Comparison of ENCODE assay signal across 13 cellular contexts in genomic region chr11:78040691-78041379, GRCh38. TPM values are rescaled to one million over a fixed set of nuclear protein-coding genes. Genes with fewer than 3 reads are reported as not detected.
DNase-seq lines count a peak whose midpoint lies in the region; ATAC-seq, FAIRE-seq and TF ChIP-seq lines count a peak whose summit lies in the region.
"Had no signal": no experiment of that assay in that cellular context is flagged by ENCODE, and none has a peak within 500 bp of the region (broad histone marks: within the 10 kb centered on the region; RNA-seq: fewer than 3 reads in every experiment).

No MANE protein-coding gene starts in this region.

- POLR2A ChIA-PET in SK-N-SH (lab: Yijun Ruan, JAX) (interaction anchor here (1.2 to 1.9 kb wide), 3 partner anchors 10 to 46 kb away, joined by 4 to 9 read pairs (median 4); partner anchors contain the start of gene INTS4), endothelial cell of umbilical vein (lab: Charles Lee) (interaction anchor here (0.6 kb wide), 1 partner anchor 47 kb away, joined by 4 read pairs; the partner anchor contains the start of gene INTS4)

- H3K9me1 ChIP-seq in endothelial cell of umbilical vein (replicated peaks; ENCODE audit: control insufficient read depth, extremely low read depth, insufficient read depth, low read length), result no peaks in the 10 kb centered on the region

- H3F3A ChIP-seq in SK-N-SH (replicated peaks; ENCODE audit: insufficient read depth), result peaks cover 23% of the 10 kb centered on the region
- no peaks in the 10 kb centered on the region for H3F3A ChIP-seq in smooth muscle cell (ENCODE audit: low read depth)

- TF ChIP-seq CTCF in SK-N-SH (IDR thresholded peaks at IDR 0.05) (no peak), endothelial cell of umbilical vein (IDR thresholded peaks at IDR 0.05; ENCODE audit: extremely low read depth in 1 of 2, insufficient read depth in 1 of 2, low read depth in 1 of 2, low read length in 2 of 2) (no peak), smooth muscle cell (IDR thresholded peaks at IDR 0.05; ENCODE audit: borderline replicate concordance, insufficient read depth, poor library complexity, severe bottlenecking) (no peak)

- H3K27me3 ChIP-seq in SK-N-SH (ENCODE audit: insufficient read depth) (no peaks in the 10 kb centered on the region), endothelial cell of umbilical vein (ENCODE audit: control insufficient read depth in 2 of 2, insufficient read depth in 2 of 2, low read length in 2 of 2) (no peaks in the 10 kb centered on the region), smooth muscle cell (ENCODE audit: low read depth) (no peaks in the 10 kb centered on the region), aorta (ENCODE audit: control insufficient read depth in 1 of 2, insufficient read depth in 2 of 2, low read length in 1 of 2) (no peaks in the 10 kb centered on the region)
- H3K27me3 ChIP-seq: esophagus squamous epithelium, right lobe of liver had no signal

- dilution Hi-C loops in endothelial cell of umbilical vein (cut with MboI; ENCODE audit: extremely low pct_ligation_motif_present, low sequenced_read_pairs), result no loop called here

- H3K79me2 ChIP-seq in SK-N-SH (ENCODE audit: insufficient read depth), result peaks cover 9% of the 10 kb centered on the region; the same call in 1 of the 2 replicates
- no peaks in the 10 kb centered on the region for H3K79me2 ChIP-seq in endothelial cell of umbilical vein (ENCODE audit: control insufficient read depth, insufficient read depth, low read length)
- no peaks in the 10 kb centered on the region for H3K79me2 ChIP-seq in smooth muscle cell (ENCODE audit: low read depth)

- H3K4me1 ChIP-seq in SK-N-SH (ENCODE audit: control insufficient read depth in 1 of 2, insufficient read depth in 2 of 2, low read depth in 1 of 2, low read length in 1 of 2) (peaks cover 32 to 34% of the 10 kb centered on the region in 2 experiments; a peak in 3 of 4 replicates), endothelial cell of umbilical vein (ENCODE audit: control insufficient read depth, extremely low read depth, insufficient read depth, low read length) (peaks cover 23% of the 10 kb centered on the region), smooth muscle cell (ENCODE audit: low read depth) (peaks cover 6% of the 10 kb centered on the region), aorta (ENCODE audit: control insufficient read depth in 1 of 2, insufficient read depth in 2 of 2, low read length in 2 of 2) (no peaks in the 10 kb centered on the region)

- DNase-seq in SK-N-SH, result no peak
- peak; percentile 43 for DNase-seq in NCI-H226
- DNase-seq in endothelial cell of umbilical vein (ENCODE audit: low read depth, low spot score), result no peak
- DNase-seq in smooth muscle cell (lab: John Stamatoyannopoulos, UW; ENCODE audit: unreplicated experiment), result no peak
- DNase-seq in aorta, result no peak
- DNase-seq in NCI-H2081 treated with DMSO at 0.1 percent for 48 hours (lab: John Stamatoyannopoulos, UW), result no peak
- DNase-seq: activated CD4-positive, alpha-beta T cell treated with anti-CD3 and anti-CD28 coated beads for 1 hour; esophagus squamous epithelium; NCI-H1417 treated with DMSO at 0.1 percent for 48 hours had no signal

- BruUV-seq in endothelial cell of umbilical vein (replicated peaks; lab: Mats Ljungman, UMichigan), result TSS peak; percentile 72

- intact Hi-C loops in endothelial cell of umbilical vein (cut with micrococcal nuclease) (no loop called here), aorta (cut with DNase I) (loop anchor here in 1 of 2 donors (5.0 kb wide), 1 partner anchor 44 kb away; no protein-coding TSS in a partner anchor)

- CTCF ChIA-PET in SK-N-SH (lab: Yijun Ruan, JAX), result interaction anchor here (1.6 kb wide), 1 partner anchor 42 kb away, joined by 6 read pairs; no protein-coding TSS in a partner anchor
- CTCF ChIA-PET in endothelial cell of umbilical vein (lab: Charles Lee), result interaction anchor here (1.3 to 1.8 kb wide), 2 partner anchors 41 to 279 kb away, joined by 3 to 5 read pairs; no protein-coding TSS in a partner anchor

- no peaks in the 10 kb centered on the region for H3K9me3 ChIP-seq in SK-N-SH
- H3K9me3 ChIP-seq in endothelial cell of umbilical vein (replicated peaks; ENCODE audit: control insufficient read depth, insufficient read depth, low read length), result no peaks in the 10 kb centered on the region
- no peaks in the 10 kb centered on the region for H3K9me3 ChIP-seq in smooth muscle cell (replicated peaks; ENCODE audit: low read depth)
- no peaks in the 10 kb centered on the region for H3K9me3 ChIP-seq in aorta (ENCODE audit: control insufficient read depth, low read length)
- H3K9me3 ChIP-seq: esophagus squamous epithelium, lower lobe of right lung, right lobe of liver had no signal

- ATAC-seq in SK-N-SH treated with all-trans-retinoic acid at 6 μM for 48 hours (no peak), aorta (ENCODE audit: low FRiP score) (no peak), HG02798 (IDR thresholded peaks at IDR 0.05; ENCODE audit: poor library complexity, unreplicated experiment) (no peak)

- H3K27ac ChIP-seq in SK-N-SH (ENCODE audit: low read depth in 2 of 2, low read length in 1 of 2) (peak overlapping the region; percentile 92 to 100), endothelial cell of umbilical vein (ENCODE audit: insufficient read depth, low read depth, low read length) (peak overlapping the region; percentile 92), smooth muscle cell (ENCODE audit: low read depth) (peak overlapping the region; percentile 99), aorta (ENCODE audit: low read depth in 1 of 2, low read length in 2 of 2) (peak overlapping the region in 1 of 2 donors; percentile 15)

- no peak for TF ChIP-seq POLR2A in endothelial cell of umbilical vein (IDR thresholded peaks at IDR 0.05; ENCODE audit: low read depth, low read length)

- no peaks in the 10 kb centered on the region for H3K9me2 ChIP-seq in SK-N-SH

- TF ChIP-seq RAD21 in SK-N-SH (IDR thresholded peaks at IDR 0.05; ENCODE audit: low read length), result no peak

- H3K36me3 ChIP-seq in SK-N-SH (replicated peaks in 1 of 2; ENCODE audit: control insufficient read depth in 1 of 2, insufficient read depth in 2 of 2, low read length in 1 of 2) (no peaks in the 10 kb centered on the region), endothelial cell of umbilical vein (ENCODE audit: control insufficient read depth in 2 of 2, extremely low read depth in 1 of 2, insufficient read depth in 2 of 2, low read length in 2 of 2) (no peaks in the 10 kb centered on the region), smooth muscle cell (ENCODE audit: low read depth) (no peaks in the 10 kb centered on the region), aorta (ENCODE audit: control insufficient read depth in 1 of 2, insufficient read depth in 2 of 2, low read length in 1 of 2) (no peaks in the 10 kb centered on the region)
- H3K36me3 ChIP-seq: esophagus squamous epithelium, lower lobe of right lung, right lobe of liver had no signal

- 83% methylated on average over 15 of the region's 15 CpGs for WGBS in SK-N-SH (ENCODE audit: low lambda C conversion rate)
- 96% methylated on average over 15 of the region's 15 CpGs for WGBS in smooth muscle cell (ENCODE audit: low lambda C conversion rate)
- WGBS in aorta, 2 donors, result 88 to 96% methylated on average over 15 of the region's 15 CpGs

- H3K4me2 ChIP-seq in SK-N-SH (peak overlapping the region; percentile 87), endothelial cell of umbilical vein (ENCODE audit: insufficient read depth, low read length) (no peak overlapping the region), smooth muscle cell (peak overlapping the region; percentile 84)

- H2AFZ ChIP-seq in SK-N-SH (ENCODE audit: low read depth) (peak overlapping the region; percentile 98), endothelial cell of umbilical vein (ENCODE audit: low read depth, low read length) (peak overlapping the region; percentile 70), smooth muscle cell (ENCODE audit: low read depth) (no peak overlapping the region)

- FAIRE-seq in endothelial cell of umbilical vein (lab: Jason Lieb, UNC), result no peak

- H3K4me3 ChIP-seq in SK-N-SH (ENCODE audit: low read depth in 2 of 2, low read length in 1 of 2) (no peak overlapping the region), endothelial cell of umbilical vein (replicated peaks in 1 of 3; ENCODE audit: insufficient read depth in 1 of 3, low read depth in 1 of 3, low read length in 3 of 3) (no peak overlapping the region), smooth muscle cell (no peak overlapping the region), aorta (ENCODE audit: low read length in 2 of 2) (no peak overlapping the region)

- H4K20me1 ChIP-seq in SK-N-SH (ENCODE audit: insufficient read depth), result no peaks in the 10 kb centered on the region
- H4K20me1 ChIP-seq in endothelial cell of umbilical vein (replicated peaks; ENCODE audit: control insufficient read depth, extremely low read depth, insufficient read depth, low read length), result no peaks in the 10 kb centered on the region
- no peaks in the 10 kb centered on the region for H4K20me1 ChIP-seq in smooth muscle cell (ENCODE audit: low read depth)

- H3K9ac ChIP-seq in SK-N-SH (peak overlapping the region; percentile 96), endothelial cell of umbilical vein (replicated peaks; ENCODE audit: extremely low read depth, insufficient read depth, low read length) (no peak overlapping the region), smooth muscle cell (ENCODE audit: low read depth) (no peak overlapping the region)

- TF ChIP-seq EP300 in SK-N-SH (IDR thresholded peaks at IDR 0.05; ENCODE audit: borderline replicate concordance in 1 of 2, low read depth in 1 of 2, low read length in 1 of 2), result no peak

RNA-seq across cellular contexts. Expression of gene KCTD14, which starts 17.8 kb away (rescaled TPM):
- polyA plus RNA-seq in SK-N-SH (2012; rRNA removed), result 0.25 and 0.32 TPM in 2 replicates
- polyA plus RNA-seq in SK-N-SH (2012; cell fraction: cytosol; rRNA removed), result 0.36 and 0.41 TPM in 2 replicates
- polyA plus RNA-seq in SK-N-SH (2012; cell fraction: nucleus; rRNA removed), result 0.21 and 0.23 TPM in 2 replicates
- total RNA-seq in endothelial cell of umbilical vein, result 1.1 and 1.8 TPM in 2 replicates
- polyA plus RNA-seq in endothelial cell of umbilical vein, result 0.57 and 0.64 TPM in 2 replicates
- 0.90 and 0.97 TPM in 2 replicates for polyA plus RNA-seq in endothelial cell of umbilical vein (2011; cell fraction: cytosol; rRNA removed)
- polyA plus RNA-seq in endothelial cell of umbilical vein (2011; cell fraction: nucleus; rRNA removed), result 0.30 and 0.31 TPM in 2 replicates
- 0.61 and 0.70 TPM in 2 replicates for polyA plus RNA-seq in endothelial cell of umbilical vein (2012)
- 0.46 and 0.47 TPM in 2 replicates for polyA minus RNA-seq in endothelial cell of umbilical vein
- not detected for polyA minus RNA-seq in endothelial cell of umbilical vein (2011; cell fraction: cytosol; rRNA and poly(A)+ RNA removed)
- polyA minus RNA-seq in endothelial cell of umbilical vein (2011; cell fraction: nucleus; rRNA and poly(A)+ RNA removed), result 0.34 TPM in 1 of 2 replicates, not detected in the other
- 0.45 and 1.5 TPM in 2 replicates for total RNA-seq in smooth muscle cell
- polyA plus RNA-seq in smooth muscle cell, result 1.7 and 4.6 TPM in 2 replicates
- 1 to 10 TPM; 1.7 to 2.0 TPM for total RNA-seq in aorta
- polyA plus RNA-seq in aorta, result 1 to 10 TPM in 1 of 2 donors, under 1 TPM in 1; 0.05 to 1.0 TPM

RNA-seq across cellular contexts. Expression of gene THRSP, which starts 22.8 kb away (rescaled TPM):
- polyA plus RNA-seq in SK-N-SH (2012; rRNA removed) (0.10 TPM in 1 of 2 replicates, not detected in the other), endothelial cell of umbilical vein (not detected in 2 replicates), smooth muscle cell (not detected in 2 replicates), aorta (1 to 10 TPM in 1 of 2 donors, not detected in 1; 1.4 TPM)
- polyA plus RNA-seq in SK-N-SH (2012; cell fraction: cytosol; rRNA removed), result 0.04 TPM in 1 of 2 replicates, not detected in the other
- 0.23 and 0.45 TPM in 2 replicates for polyA plus RNA-seq in SK-N-SH (2012; cell fraction: nucleus; rRNA removed)
- total RNA-seq in endothelial cell of umbilical vein (not detected in 2 replicates), smooth muscle cell (not detected in 2 replicates), aorta (1 to 10 TPM in 1 of 2 donors, not detected in 1; 2.7 TPM)
- polyA plus RNA-seq in endothelial cell of umbilical vein (2011; cell fraction: cytosol; rRNA removed), result not detected in 2 replicates
- not detected in 2 replicates for polyA plus RNA-seq in endothelial cell of umbilical vein (2011; cell fraction: nucleus; rRNA removed)
- not detected in 2 replicates for polyA plus RNA-seq in endothelial cell of umbilical vein (2012)
- not detected in 2 replicates for polyA minus RNA-seq in endothelial cell of umbilical vein
- not detected for polyA minus RNA-seq in endothelial cell of umbilical vein (2011; cell fraction: cytosol; rRNA and poly(A)+ RNA removed)
- polyA minus RNA-seq in endothelial cell of umbilical vein (2011; cell fraction: nucleus; rRNA and poly(A)+ RNA removed), result not detected in 2 replicates
- total RNA-seq: esophagus squamous epithelium, lower lobe of right lung had no signal

RNA-seq across cellular contexts. Expression of gene NDUFC2, which starts 38.8 kb away (rescaled TPM):
- 198 and 235 TPM in 2 replicates for polyA plus RNA-seq in SK-N-SH (2012; rRNA removed)
- polyA plus RNA-seq in SK-N-SH (2012; cell fraction: cytosol; rRNA removed), result 137 and 183 TPM in 2 replicates
- polyA plus RNA-seq in SK-N-SH (2012; cell fraction: nucleus; rRNA removed), result 76.3 and 139 TPM in 2 replicates
- 226 and 236 TPM in 2 replicates for total RNA-seq in endothelial cell of umbilical vein
- polyA plus RNA-seq in endothelial cell of umbilical vein, result 318 and 375 TPM in 2 replicates
- 169 and 199 TPM in 2 replicates for polyA plus RNA-seq in endothelial cell of umbilical vein (2011; cell fraction: cytosol; rRNA removed)
- polyA plus RNA-seq in endothelial cell of umbilical vein (2011; cell fraction: nucleus; rRNA removed), result 42.3 and 49.2 TPM in 2 replicates
- polyA plus RNA-seq in endothelial cell of umbilical vein (2012), result 312 and 360 TPM in 2 replicates
- polyA minus RNA-seq in endothelial cell of umbilical vein, result 37.0 and 38.1 TPM in 2 replicates
- polyA minus RNA-seq in endothelial cell of umbilical vein (2011; cell fraction: cytosol; rRNA and poly(A)+ RNA removed), result 82.0 TPM
- polyA minus RNA-seq in endothelial cell of umbilical vein (2011; cell fraction: nucleus; rRNA and poly(A)+ RNA removed), result 12.7 and 20.0 TPM in 2 replicates
- total RNA-seq in smooth muscle cell, result 135 and 164 TPM in 2 replicates
- 472 and 509 TPM in 2 replicates for polyA plus RNA-seq in smooth muscle cell
- 100 to 1,000 TPM; 105 to 154 TPM for total RNA-seq in aorta
- polyA plus RNA-seq in aorta, result 100 to 1,000 TPM; 138 to 174 TPM

RNA-seq across cellular contexts. Expression of gene INTS4, which starts 46.4 kb away (rescaled TPM):
- 23.0 and 30.0 TPM in 2 replicates for polyA plus RNA-seq in SK-N-SH (2012; rRNA removed)
- 13.5 and 16.9 TPM in 2 replicates for polyA plus RNA-seq in SK-N-SH (2012; cell fraction: cytosol; rRNA removed)
- 73.0 and 105 TPM in 2 replicates for polyA plus RNA-seq in SK-N-SH (2012; cell fraction: nucleus; rRNA removed)
- 37.8 and 39.2 TPM in 2 replicates for total RNA-seq in endothelial cell of umbilical vein
- polyA plus RNA-seq in endothelial cell of umbilical vein, result 28.0 and 29.2 TPM in 2 replicates
- 21.8 and 24.2 TPM in 2 replicates for polyA plus RNA-seq in endothelial cell of umbilical vein (2011; cell fraction: cytosol; rRNA removed)
- 103 and 111 TPM in 2 replicates for polyA plus RNA-seq in endothelial cell of umbilical vein (2011; cell fraction: nucleus; rRNA removed)
- polyA plus RNA-seq in endothelial cell of umbilical vein (2012), result 27.5 and 27.8 TPM in 2 replicates
- 44.2 and 46.8 TPM in 2 replicates for polyA minus RNA-seq in endothelial cell of umbilical vein
- polyA minus RNA-seq in endothelial cell of umbilical vein (2011; cell fraction: cytosol; rRNA and poly(A)+ RNA removed), result 18.3 TPM
- 68.0 and 97.6 TPM in 2 replicates for polyA minus RNA-seq in endothelial cell of umbilical vein (2011; cell fraction: nucleus; rRNA and poly(A)+ RNA removed)
- 28.9 and 35.7 TPM in 2 replicates for total RNA-seq in smooth muscle cell
- polyA plus RNA-seq in smooth muscle cell, result 21.2 and 22.4 TPM in 2 replicates
- total RNA-seq in aorta, result 10 to 100 TPM; 25.4 to 40.2 TPM
- polyA plus RNA-seq in aorta, result 10 to 100 TPM; 11.6 to 37.1 TPM
